8 cellular contexts compared by ENCODE assay signal in the genomic region with DNA sequence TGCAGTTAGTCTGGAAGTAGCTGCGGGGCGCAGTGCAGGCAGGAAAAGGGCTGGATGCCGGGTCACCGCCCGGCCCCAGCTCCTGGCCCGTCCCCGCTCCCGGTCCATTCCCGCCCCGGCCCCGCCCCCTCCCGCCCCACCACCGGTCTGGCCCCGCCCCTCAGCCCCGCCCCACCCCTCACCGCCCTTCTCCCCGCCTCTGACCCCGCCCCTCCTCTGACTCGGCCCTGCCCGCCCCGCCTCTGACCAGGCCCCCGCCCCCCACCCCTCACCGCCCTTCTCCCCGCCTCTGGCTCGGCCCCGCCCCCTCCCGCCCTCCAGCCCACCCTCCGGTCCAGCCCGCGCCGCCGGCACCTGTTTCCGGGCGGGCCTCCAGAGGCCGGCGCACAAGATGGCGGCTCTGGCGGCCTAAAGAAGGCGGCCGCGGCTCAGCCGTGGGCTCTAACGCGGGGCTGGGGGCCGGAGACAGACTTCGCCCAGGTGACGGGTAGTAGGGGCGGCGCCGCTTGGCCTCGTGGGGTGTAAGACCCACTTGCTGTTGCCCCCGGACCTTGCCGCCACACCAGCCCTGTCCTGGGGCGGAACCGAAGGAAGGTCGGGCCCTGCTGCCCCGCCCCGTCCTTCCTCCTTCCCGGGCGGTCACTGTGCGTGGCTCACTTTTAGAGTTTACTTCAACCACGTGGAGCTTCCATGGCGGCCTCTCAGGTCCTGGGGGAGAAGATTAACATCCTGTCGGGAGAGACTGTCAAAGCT. TPM values are rescaled to one million over a fixed set of nuclear protein-coding genes. Genes with fewer than 3 reads are reported as not detected.
DNase-seq lines count a peak whose midpoint lies in the region; ATAC-seq, FAIRE-seq and TF ChIP-seq lines count a peak whose summit lies in the region.

A gene with protein sequence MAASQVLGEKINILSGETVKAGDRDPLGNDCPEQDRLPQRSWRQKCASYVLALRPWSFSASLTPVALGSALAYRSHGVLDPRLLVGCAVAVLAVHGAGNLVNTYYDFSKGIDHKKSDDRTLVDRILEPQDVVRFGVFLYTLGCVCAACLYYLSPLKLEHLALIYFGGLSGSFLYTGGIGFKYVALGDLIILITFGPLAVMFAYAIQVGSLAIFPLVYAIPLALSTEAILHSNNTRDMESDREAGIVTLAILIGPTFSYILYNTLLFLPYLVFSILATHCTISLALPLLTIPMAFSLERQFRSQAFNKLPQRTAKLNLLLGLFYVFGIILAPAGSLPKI (plus strand): TSS at position 357 of the 753 bp plus-strand sequence. CDS start 334 bp downstream, at position 691.

- FAIRE-seq in bronchial epithelial cell (lab: Jason Lieb, UNC) = no peak

- 0 to 1% (median 1%) methylated on average over 19 to 62 of the region's 64 CpGs; no CpG with 5 or more reads in 1 of the 5 donors for WGBS in spleen, 5 donors

- H3K27me3 Mint-ChIP-seq in WTC11 (ENCODE audit: low read depth) = no peaks in the 10 kb centered on the region; the same call in 1 of the 2 replicates

- intact Hi-C loops in spleen (cut with DNase I; ENCODE audit: low total_unique reads) = no loop called here

- H3K36me3 Mint-ChIP-seq in WTC11 = peaks cover 12% of the 10 kb centered on the region

- DNase-seq in AG04450 (ENCODE audit: low read depth, low spot score) (peak; percentile 73), NCI-H2196 treated with DMSO at 0.1 percent for 48 hours (lab: John Stamatoyannopoulos, UW; ENCODE audit: unreplicated experiment) (peak; percentile 84), WTC11 (ENCODE audit: low spot score) (peak; percentile 77), bronchial epithelial cell (ENCODE audit: low read depth) (peak; percentile 59), inferior parietal cortex (ENCODE audit: extremely low spot score) (peak; percentile 78), spleen (peak; percentile 96)

- ATAC-seq in GM18868 (IDR thresholded peaks at IDR 0.05; ENCODE audit: unreplicated experiment) (peak; percentile 82), HG03097 (IDR thresholded peaks at IDR 0.05; ENCODE audit: low FRiP score, unreplicated experiment) (peak; percentile 77), WTC11 (peak; percentile 91)

- CTCF ChIA-PET in AG04450 (lab: Charles Lee) = interaction anchor here (0.6 to 1.6 kb wide), 7 partner anchors 8 to 374 kb away, joined by 3 to 5 read pairs (median 3); no protein-coding TSS in a partner anchor
- CTCF ChIA-PET in WTC11 (lab: Charles Lee) = interaction anchor here (0.6 to 3.0 kb wide), 20 partner anchors 10 to 372 kb away, joined by 3 to 26 read pairs (median 4); a partner anchor contains a TSS

- H3K27ac ChIP-seq in AG04450 (ENCODE audit: low read depth, low read length) = peak within 1 kb of the TSS; percentile 86
- H3K27ac ChIP-seq in spleen = peak within 1 kb of the TSS; percentile 69 to 98 (median 92)

- H3K9me3 Mint-ChIP-seq in WTC11 = no peaks in the 10 kb centered on the region

- H3K27me3 ChIP-seq in AG04450 (ENCODE audit: control insufficient read depth, insufficient read depth, low read length) (no peaks in the 10 kb centered on the region), bronchial epithelial cell (ENCODE audit: control insufficient read depth, insufficient read depth, low read length) (no peaks in the 10 kb centered on the region), spleen (replicated peaks in 1 of 7) (no peaks in the 10 kb centered on the region)

- H3K4me3 Mint-ChIP-seq in WTC11 = peak within 1 kb of the TSS; percentile 92

- H3K4me1 Mint-ChIP-seq in WTC11 = peaks cover 14% of the 10 kb centered on the region

- POLR2A ChIA-PET in AG04450 (lab: Yijun Ruan, JAX) (interaction anchor here (1.0 to 1.7 kb wide), 2 partner anchors 9 to 10 kb away, joined by 4 to 9 read pairs; a partner anchor contains a TSS), WTC11 (lab: Charles Lee) (interaction anchor here (1.8 kb wide), 1 partner anchor 10 kb away, joined by 9 read pairs; a partner anchor contains a TSS)

- peak within 1 kb of the TSS; percentile 98 for H3K27ac Mint-ChIP-seq in WTC11

- TF ChIP-seq CTCF in AG04450 (IDR thresholded peaks at IDR 0.05; ENCODE audit: low read depth, low read length) = peak; percentile 13; the same call in 1 of the 2 replicates
- TF ChIP-seq CTCF in WTC11 (IDR thresholded peaks at IDR 0.05) = no peak
- peak; percentile 23 for TF ChIP-seq CTCF in bronchial epithelial cell (IDR thresholded peaks at IDR 0.05; ENCODE audit: insufficient read depth, low read length, severe bottlenecking)
- no peak for TF ChIP-seq CTCF in spleen (IDR thresholded peaks at IDR 0.05 in 8 of 11, conservative IDR thresholded peaks at IDR 0.05 in 3 of 11)

- no peaks in the 10 kb centered on the region; the same call in 1 of the 2 replicates for H3K9me3 ChIP-seq in AG04450 (ENCODE audit: control insufficient read depth, insufficient read depth, low read length)
- H3K9me3 ChIP-seq in spleen = no peaks in the 10 kb centered on the region

- peak in 1 of 3 donors; percentile 34 for TF ChIP-seq POLR2A in spleen (IDR thresholded peaks at IDR 0.05)

- H3K4me1 ChIP-seq in spleen = peaks cover 24 to 50% (median 42%) of the 10 kb centered on the region in 6 donors

- H3K36me3 ChIP-seq in bronchial epithelial cell (ENCODE audit: control insufficient read depth, insufficient read depth, low read length) = no peaks in the 10 kb centered on the region
- peaks cover 0 to 25% (median 1%) of the 10 kb centered on the region in 6 donors for H3K36me3 ChIP-seq in spleen

- H3K4me3 ChIP-seq in AG04450 (ENCODE audit: low read depth, low read length) (peak within 1 kb of the TSS; percentile 88), bronchial epithelial cell (ENCODE audit: low read depth, low read length) (peak within 1 kb of the TSS; percentile 87), spleen (peak within 1 kb of the TSS; percentile 44 to 89 (median 74))

TF ChIP-seq in WTC11, 78 proteins besides CTCF, POLR2A, EP300 and RAD21 (continues in another document):
- TF ChIP-seq RELA (CRISPR knock-in tag; IDR thresholded peaks at IDR 0.05; ENCODE audit: borderline replicate concordance) (no peak), ZNF263 (CRISPR knock-in tag; IDR thresholded peaks at IDR 0.05; ENCODE audit: low read depth) (no peak), ESRRA (CRISPR knock-in tag; IDR thresholded peaks at IDR 0.05; ENCODE audit: borderline replicate concordance) (0 out of 2 replicates have a peak, but pooled peaks have one; percentile 21)
- TF ChIP-seq, protein P1, sequence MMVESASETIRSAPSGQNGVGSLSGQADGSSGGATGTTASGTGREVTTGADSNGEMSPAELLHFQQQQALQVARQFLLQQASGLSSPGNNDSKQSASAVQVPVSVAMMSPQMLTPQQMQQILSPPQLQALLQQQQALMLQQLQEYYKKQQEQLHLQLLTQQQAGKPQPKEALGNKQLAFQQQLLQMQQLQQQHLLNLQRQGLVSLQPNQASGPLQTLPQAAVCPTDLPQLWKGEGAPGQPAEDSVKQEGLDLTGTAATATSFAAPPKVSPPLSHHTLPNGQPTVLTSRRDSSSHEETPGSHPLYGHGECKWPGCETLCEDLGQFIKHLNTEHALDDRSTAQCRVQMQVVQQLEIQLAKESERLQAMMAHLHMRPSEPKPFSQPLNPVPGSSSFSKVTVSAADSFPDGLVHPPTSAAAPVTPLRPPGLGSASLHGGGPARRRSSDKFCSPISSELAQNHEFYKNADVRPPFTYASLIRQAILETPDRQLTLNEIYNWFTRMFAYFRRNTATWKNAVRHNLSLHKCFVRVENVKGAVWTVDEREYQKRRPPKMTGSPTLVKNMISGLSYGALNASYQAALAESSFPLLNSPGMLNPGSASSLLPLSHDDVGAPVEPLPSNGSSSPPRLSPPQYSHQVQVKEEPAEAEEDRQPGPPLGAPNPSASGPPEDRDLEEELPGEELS (CRISPR knock-in tag; IDR thresholded peaks at IDR 0.05) = no peak; the same call in 1 of the 2 replicates
- TF ChIP-seq, protein P2, sequence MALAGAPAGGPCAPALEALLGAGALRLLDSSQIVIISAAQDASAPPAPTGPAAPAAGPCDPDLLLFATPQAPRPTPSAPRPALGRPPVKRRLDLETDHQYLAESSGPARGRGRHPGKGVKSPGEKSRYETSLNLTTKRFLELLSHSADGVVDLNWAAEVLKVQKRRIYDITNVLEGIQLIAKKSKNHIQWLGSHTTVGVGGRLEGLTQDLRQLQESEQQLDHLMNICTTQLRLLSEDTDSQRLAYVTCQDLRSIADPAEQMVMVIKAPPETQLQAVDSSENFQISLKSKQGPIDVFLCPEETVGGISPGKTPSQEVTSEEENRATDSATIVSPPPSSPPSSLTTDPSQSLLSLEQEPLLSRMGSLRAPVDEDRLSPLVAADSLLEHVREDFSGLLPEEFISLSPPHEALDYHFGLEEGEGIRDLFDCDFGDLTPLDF (CRISPR knock-in tag; IDR thresholded peaks at IDR 0.05) = no peak

RNA-seq across cellular contexts. Expression of the gene that starts here (rescaled TPM):
- polyA plus RNA-seq in AG04450 (2011; rRNA removed) (10.0 and 10.7 TPM in 2 replicates), spleen (1 to 10 TPM; 6.8 to 9.7 (median 7.8) TPM)
- polyA minus RNA-seq in AG04450 (2011; rRNA and poly(A)+ RNA removed) = 16.5 and 20.3 TPM in 2 replicates
- total RNA-seq in WTC11 (2021) (20.8 to 21.6 TPM (median 20.8 TPM) in 3 replicates), bronchial epithelial cell (6.7 and 11.1 TPM in 2 replicates), spleen (10 to 100 TPM; 14.2 to 18.5 (median 18.0) TPM)

Comparison
In these comparisons a context has a peak if more than half of its experiments do, and no peak if none do; other contexts are left out.
1. Peak in every context shown above with its lines: DNase-seq, ATAC-seq, H3K4me3 ChIP-seq and H3K27ac ChIP-seq.
2. CTCF ChIP-seq: peak in AG04450 (single experiment) and bronchial epithelial cell (single experiment); none in WTC11 (single experiment) and spleen (0 of 11).